Comparison of ENCODE assay signal across 12 cellular contexts in the genomic region with DNA sequence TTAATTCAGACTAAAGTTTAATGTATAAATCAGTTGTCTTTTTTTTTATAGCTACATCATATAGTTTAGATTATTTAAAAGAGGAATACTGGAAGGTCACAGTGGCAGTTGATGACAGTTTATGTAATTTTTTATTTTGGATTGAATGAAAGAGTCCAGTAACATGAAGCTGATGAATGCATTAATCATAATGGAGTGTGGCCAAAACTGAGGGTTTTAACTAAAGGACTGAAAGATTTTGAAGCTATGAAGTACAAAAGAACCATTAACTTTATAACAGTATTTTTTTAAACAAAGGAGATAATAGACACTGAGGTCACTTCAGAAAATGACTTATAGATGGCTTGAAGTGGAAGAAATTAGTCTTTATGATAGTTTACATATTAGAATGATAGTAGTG.
"Had no signal": no experiment of that assay in that cellular context is flagged by ENCODE, and none has a peak within 500 bp of the region (broad histone marks: within the 10 kb centered on the region; RNA-seq: fewer than 3 reads in every experiment).

No MANE protein-coding gene starts in this region.

- ATAC-seq: foreskin keratinocyte, heart left ventricle, sciatic nerve had no signal

- H3K9me3 ChIP-seq: heart left ventricle, spleen had no signal

- H3K27ac ChIP-seq: dorsolateral prefrontal cortex, heart left ventricle, spleen had no signal

- H3K4me3 ChIP-seq: dorsolateral prefrontal cortex, heart left ventricle, lung, spleen had no signal

- DNase-seq: activated CD4-positive, alpha-beta T cell treated with anti-CD3 and anti-CD28 coated beads, Interleukin-2, amount 10 ng/mL, durations not matched to agents 7 days and 5 days; activated CD8-positive, alpha-beta memory T cell treated with anti-CD3 and anti-CD28 coated beads for 24 hours; activated naive CD8-positive, alpha-beta T cell treated with anti-CD3 and anti-CD28 coated beads, Interleukin-2, amount 10 ng/mL, durations not matched to agents 7 days and 5 days; aorta; dorsolateral prefrontal cortex; endodermal cell; foreskin keratinocyte; heart left ventricle; midbrain; spleen had no signal

- H3K27me3 ChIP-seq: dorsolateral prefrontal cortex, foreskin keratinocyte, heart left ventricle, spleen had no signal

- H3K4me1 ChIP-seq: foreskin keratinocyte, spleen had no signal
